8 cellular contexts compared by ENCODE assay signal in the genomic region with DNA sequence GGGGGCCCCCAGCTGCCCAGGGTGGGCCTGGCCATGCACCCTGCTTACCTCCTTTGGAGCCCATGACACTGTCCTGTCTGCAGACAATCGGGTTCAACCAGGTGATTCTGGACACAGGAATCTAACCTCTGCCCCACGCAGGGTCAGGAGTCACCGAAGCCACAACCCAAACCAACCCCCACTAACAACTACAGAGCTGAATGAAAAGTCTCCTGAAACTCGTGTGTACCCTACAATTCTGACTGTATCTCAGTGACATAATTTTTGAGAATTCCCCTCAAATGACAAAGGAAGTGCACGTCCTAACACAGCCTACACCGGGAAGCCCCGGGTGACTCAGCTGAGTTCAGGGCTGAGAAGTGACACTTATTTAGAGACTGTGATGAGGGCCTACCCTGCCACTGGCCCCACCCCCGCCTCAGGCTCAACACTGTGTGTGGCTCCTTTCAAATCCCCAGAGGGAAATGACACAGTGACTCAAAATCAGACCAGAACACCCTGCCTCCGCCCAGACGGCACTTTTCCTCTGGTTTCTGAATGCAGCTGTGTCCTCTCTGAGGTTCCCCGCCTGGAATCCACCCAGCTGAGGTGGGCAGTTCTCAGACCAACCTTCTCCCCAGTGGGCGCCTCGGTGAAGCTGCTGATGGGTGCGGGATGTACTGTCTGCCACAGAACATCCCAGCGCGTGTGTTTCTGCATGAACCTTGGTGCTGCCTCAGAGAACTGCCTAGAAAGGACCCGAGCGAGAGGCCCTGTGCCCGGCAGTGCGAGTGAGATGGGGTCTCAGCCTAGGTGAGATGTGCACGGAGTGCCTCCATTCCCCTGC. TPM values are rescaled to one million over a fixed set of nuclear protein-coding genes. Genes with fewer than 3 reads are reported as not detected.
A peak's percentile ranks its signal among the peaks of the same experiment; 100 is the strongest.
DNase-seq lines count a peak whose midpoint lies in the region; ATAC-seq and TF ChIP-seq lines count a peak whose summit lies in the region.

No MANE protein-coding gene starts in this region.

- DNase-seq in DMS53 treated with DMSO at 0.1 percent for 48 hours (lab: John Stamatoyannopoulos, UW; ENCODE audit: unreplicated experiment) (peak; percentile 33), LHCN-M2 (ENCODE audit: low read depth) (peak; percentile 27), foreskin fibroblast (peak; percentile 53 to 62), iPS-NIHi7 (ENCODE audit: extremely low spot score) (no peak), HuH-7.5 (ENCODE audit: low spot score) (no peak)
- DNase-seq in activated CD8-positive, alpha-beta memory T cell treated with anti-CD3 and anti-CD28 coated beads, Interleukin-2, amount 50 U/mL, for 24 hours (ENCODE audit: extremely low read depth): peak; percentile 86
- peak; percentile 88 for DNase-seq in stimulated activated CD4-positive, alpha-beta T cell treated with anti-CD3 and anti-CD28 coated beads, Interleukin-2, amount 100 ng/mL, for 48 hours

- peak; percentile 92 for ATAC-seq in GM21529 (IDR thresholded peaks at IDR 0.05; ENCODE audit: unreplicated experiment)

- no peak overlapping the region for H3K4me3 ChIP-seq in foreskin fibroblast (ENCODE audit: low read depth in 1 of 2, low read length in 2 of 2)

- TF ChIP-seq CTCF in foreskin fibroblast (IDR thresholded peaks at IDR 0.05; ENCODE audit: low read depth, low read length): no peak

RNA-seq across cellular contexts. Expression of gene TNIP2, which starts 9.9 kb away (rescaled TPM):
- total RNA-seq in LHCN-M2 (2014; rRNA removed): 52.5 and 52.9 TPM in 2 replicates
- 27.9 TPM for polyA plus RNA-seq in LHCN-M2 (2012)

RNA-seq across cellular contexts. Expression of gene SH3BP2, which starts 46.7 kb away (rescaled TPM):
- 26.9 and 31.7 TPM in 2 replicates for total RNA-seq in LHCN-M2 (2014; rRNA removed)
- 11.4 TPM for polyA plus RNA-seq in LHCN-M2 (2012)

Comparison
In these comparisons a context has a peak if more than half of its experiments do, and no peak if none do; other contexts are left out.
1. DNase-seq: peak in DMS53 treated with DMSO at 0.1 percent for 48 hours (single experiment), LHCN-M2 (single experiment), activated CD8-positive, alpha-beta memory T cell treated with anti-CD3 and anti-CD28 coated beads, Interleukin-2, amount 50 U/mL, for 24 hours (single experiment), foreskin fibroblast (2 of 2) and stimulated activated CD4-positive, alpha-beta T cell treated with anti-CD3 and anti-CD28 coated beads, Interleukin-2, amount 100 ng/mL, for 48 hours (2 of 2); none in iPS-NIHi7 (single experiment) and HuH-7.5 (single experiment).